ENCODE assay signal across 8 cellular contexts in genomic region chr1:214637722-214638473, GRCh38. TPM values are rescaled to one million over a fixed set of nuclear protein-coding genes. Genes with fewer than 3 reads are reported as not detected.
DNase-seq lines count a peak whose midpoint lies in the region; ATAC-seq, FAIRE-seq and TF ChIP-seq lines count a peak whose summit lies in the region.

No MANE protein-coding gene starts in this region.

- no peak for TF ChIP-seq POLR2A in K562 (conservative IDR thresholded peaks at IDR 0.05)

- intact Hi-C loops in K562 (cut with micrococcal nuclease) = no loop called here

- TF ChIP-seq EP300 in K562 (IDR thresholded peaks at IDR 0.05; ENCODE audit: low read length) = no peak

- FAIRE-seq in K562 (lab: Jason Lieb, UNC) = peak; percentile 77

- no peak overlapping the region for H3K4me3 ChIP-seq in HAP-1
- no peak overlapping the region for H3K4me3 ChIP-seq in K562
- H3K4me3 ChIP-seq in liver (ENCODE audit: low read depth in 1 of 3, low read length in 3 of 3) = no peak overlapping the region

- DNase-seq in D341Med (ENCODE audit: low spot score) = peak; percentile 50
- DNase-seq in HAP-1 (ENCODE audit: low spot score in 2 of 2) = peak; percentile 23 to 28
- DNase-seq in NCI-H460 (ENCODE audit: extremely low read depth, low read depth) = peak; percentile 43
- peak in 3 of 4 experiments; percentile 15 to 50 (median 29) for DNase-seq in K562 (ENCODE audit: extremely low read depth in 1 of 4, low spot score in 3 of 4)
- DNase-seq in KG1 (lab: John Stamatoyannopoulos, UW) = no peak
- no peak for DNase-seq in activated gamma-delta T cell (lab: John Stamatoyannopoulos, UW)

- no TSS peak for BruUV-seq in K562 (replicated peaks; lab: Mats Ljungman, UMichigan)

- H2AFZ ChIP-seq in K562 (ENCODE audit: low read depth, low read length) = no peak overlapping the region

- H3K9me1 ChIP-seq in K562 (ENCODE audit: control insufficient read depth, insufficient read depth, low read length) = no peaks in the 10 kb centered on the region

- H3K9me3 ChIP-seq in HAP-1 (no peaks in the 10 kb centered on the region), K562 (replicated peaks; ENCODE audit: control insufficient read depth, insufficient read depth, low read depth, low read length) (no peaks in the 10 kb centered on the region), liver (ENCODE audit: control insufficient read depth in 4 of 4, low read length in 3 of 4) (no peaks in the 10 kb centered on the region)

- CTCF ChIA-PET in K562 (lab: Yijun Ruan, JAX; ENCODE audit: low intra/inter-chr PET ratio) = interaction anchor here (0.6 kb wide), 1 partner anchor 9 kb away, joined by 3 read pairs; no protein-coding TSS in a partner anchor

- in situ Hi-C loops in HAP-1 (cut with MboI; ENCODE audit: low sequenced_read_pairs) = no loop called here
- in situ Hi-C loops in K562 (cut with MboI) = no loop called here

- WGBS in K562 (ENCODE audit: insufficient coverage, low coverage, missing lambda C conversion rate) = 78% methylated on average over 6 of the region's 6 CpGs
- WGBS in liver = 71% methylated on average over 6 of the region's 6 CpGs

- H3K4me1 ChIP-seq in HAP-1 = no peaks in the 10 kb centered on the region
- no peaks in the 10 kb centered on the region for H3K4me1 ChIP-seq in K562 (replicated peaks in 1 of 2; ENCODE audit: control insufficient read depth in 2 of 2, insufficient read depth in 2 of 2, low read length in 2 of 2)
- H3K4me1 ChIP-seq in liver (ENCODE audit: control insufficient read depth in 4 of 4, insufficient read depth in 4 of 4, low read length in 3 of 4) = no peaks in the 10 kb centered on the region

- POLR2A ChIA-PET in K562 (lab: Yijun Ruan, JAX) = interaction anchor here (2.8 kb wide), 1 partner anchor 10 kb away, joined by 12 read pairs; no protein-coding TSS in a partner anchor

- TF ChIP-seq RAD21 in K562 (CRISPR knock-in tag; conservative IDR thresholded peaks at IDR 0.05 in 1 of 2, IDR thresholded peaks at IDR 0.05 in 1 of 2) (peak; percentile 35 to 49; a peak in 3 of 4 replicates), liver (IDR thresholded peaks at IDR 0.05) (peak; percentile 67 to 78)

- no peak overlapping the region for H3K4me2 ChIP-seq in K562 (ENCODE audit: insufficient read depth, low read length)

- H3K79me2 ChIP-seq in K562 (ENCODE audit: control insufficient read depth, insufficient read depth, low read length) = no peaks in the 10 kb centered on the region; the same call in 2 of the 3 replicates

- H4K20me1 ChIP-seq in K562 (replicated peaks; ENCODE audit: control insufficient read depth, insufficient read depth, low read length) = no peaks in the 10 kb centered on the region

- peaks cover 94% of the 10 kb centered on the region for H3K36me3 ChIP-seq in HAP-1 (replicated peaks)
- peaks cover 98% of the 10 kb centered on the region for H3K36me3 ChIP-seq in K562 (ENCODE audit: control insufficient read depth, insufficient read depth, low read length)
- H3K36me3 ChIP-seq in liver (ENCODE audit: control insufficient read depth in 4 of 4, insufficient read depth in 3 of 4, low read depth in 1 of 4, low read length in 3 of 4) = no peaks in the 10 kb centered on the region

- H3K27me3 ChIP-seq in HAP-1 (ENCODE audit: low read depth) (no peaks in the 10 kb centered on the region), K562 (ENCODE audit: control insufficient read depth in 2 of 2, insufficient read depth in 2 of 2, low read length in 2 of 2) (no peaks in the 10 kb centered on the region), liver (ENCODE audit: control insufficient read depth in 4 of 4, insufficient read depth in 4 of 4, low read length in 3 of 4) (no peaks in the 10 kb centered on the region)

- H3K9ac ChIP-seq in K562 (ENCODE audit: insufficient read depth in 1 of 2, low read depth in 2 of 2, low read length in 2 of 2) = no peak overlapping the region
- no peak overlapping the region for H3K9ac ChIP-seq in liver (ENCODE audit: low read depth in 1 of 2, low read length in 2 of 2)

- TF ChIP-seq CTCF in 22Rv1 (IDR thresholded peaks at IDR 0.05) (peak; percentile 94), K562 (IDR thresholded peaks at IDR 0.05 in 2 of 3, conservative IDR thresholded peaks at IDR 0.05 in 1 of 3; ENCODE audit: insufficient read depth in 2 of 3, low read depth in 1 of 3, low read length in 3 of 3) (peak; percentile 30 to 54 (median 53); a peak in 4 of 6 replicates), liver (IDR thresholded peaks at IDR 0.05; ENCODE audit: low read depth, low read length, missing input control) (peak; percentile 52)

- peak; percentile 81 for ATAC-seq in K562

- H3K27ac ChIP-seq in 22Rv1 (no peak overlapping the region), K562 (ENCODE audit: extremely low read depth, low read depth, low read length) (no peak overlapping the region), liver (ENCODE audit: low read depth in 1 of 2, low read length in 2 of 2) (no peak overlapping the region)

TF ChIP-seq in K562, 482 proteins besides CTCF, POLR2A, EP300 and RAD21:
- TF ChIP-seq NEUROD1 (IDR thresholded peaks at IDR 0.05; ENCODE audit: borderline replicate concordance, low read depth, low read length, partially characterized antibody) = no peak
- 0 out of 2 replicates have a peak, but pooled peaks have one; percentile 13 for TF ChIP-seq ZNF785 (CRISPR knock-in tag; IDR thresholded peaks at IDR 0.05)
- TF ChIP-seq SNAPC5 (CRISPR knock-in tag; IDR thresholded peaks at IDR 0.05) = no peak

TF ChIP-seq in liver, 16 proteins besides CTCF, POLR2A, EP300 and RAD21:
- TF ChIP-seq HNF4G (IDR thresholded peaks at IDR 0.05) = no peak
- no peak for TF ChIP-seq EGR1 (IDR thresholded peaks at IDR 0.05; ENCODE audit: low read depth in 2 of 2)
- no peak for TF ChIP-seq NR2F2 (IDR thresholded peaks at IDR 0.05)
- no peak for TF ChIP-seq JUND (IDR thresholded peaks at IDR 0.05)
- TF ChIP-seq HNF4A (conservative IDR thresholded peaks at IDR 0.05) = no peak
- TF ChIP-seq, protein P1, sequence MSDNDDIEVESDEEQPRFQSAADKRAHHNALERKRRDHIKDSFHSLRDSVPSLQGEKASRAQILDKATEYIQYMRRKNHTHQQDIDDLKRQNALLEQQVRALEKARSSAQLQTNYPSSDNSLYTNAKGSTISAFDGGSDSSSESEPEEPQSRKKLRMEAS (IDR thresholded peaks at IDR 0.05) = no peak
- no peak for TF ChIP-seq FOXA1 (IDR thresholded peaks at IDR 0.05)
- no peak for TF ChIP-seq FOXA2 (IDR thresholded peaks at IDR 0.05)
TF ChIP-seq in liver: peak in this region for 0.

RNA-seq across cellular contexts. Expression of gene CENPF, which starts 34.9 kb away (rescaled TPM):
- total RNA-seq in NCI-H460 (2014; rRNA removed; shearing (Covaris generic)) = 70.5 and 103 TPM in 2 replicates
- 109 and 121 TPM in 2 replicates for polyA plus RNA-seq in NCI-H460 (2014; cell fraction: nucleus; rRNA removed)
- 21.7 and 130 TPM in 2 replicates for total RNA-seq in K562 (2011; cell fraction: chromatin; rRNA removed; ENCODE audit: low replicate concordance)
- total RNA-seq in K562 (2011; cell fraction: nucleolus; rRNA removed) = 11.8 and 20.9 TPM in 2 replicates
- 40.8 and 50.3 TPM in 2 replicates for total RNA-seq in K562 (2011; cell fraction: nucleoplasm; rRNA removed)
- 76.9 and 91.6 TPM in 2 replicates for total RNA-seq in K562 (2014; rRNA removed)
- total RNA-seq in K562 (2014; rRNA removed; fragmentation: Illumina TruSeq; extraction: Trizol) = 180 and 214 TPM in 2 replicates
- total RNA-seq in K562 (2015; rRNA removed; fragmentation: Illumina TruSeq; extraction: Trizol) = 142 and 153 TPM in 2 replicates
- total RNA-seq in K562 (2021) = 98.2 and 102 TPM in 2 replicates
- 46.4 and 64.5 TPM in 2 replicates for polyA plus RNA-seq in K562 (2011; rRNA removed)
- 8.8 and 16.0 TPM in 2 replicates for polyA plus RNA-seq in K562 (2011; cell fraction: cytosol; rRNA removed)
- 52.2 and 53.8 TPM in 2 replicates for polyA plus RNA-seq in K562 (2011; cell fraction: nucleus; rRNA removed)
- 48.5 and 70.8 TPM in 2 replicates for polyA plus RNA-seq in K562 (2012)
- 118 TPM in 2 replicates for polyA plus RNA-seq in K562 (2014; fragmentation: Illumina TruSeq; extraction: Trizol)
- 10 to 100 TPM; 50.6 to 92.6 TPM for polyA plus RNA-seq in K562 (2014; fragmentation: Nextera tagmentation; extraction: Ambion mirVana)
- polyA plus RNA-seq in K562 (2014; rRNA removed) = 54.1 and 98.3 TPM in 2 replicates
- polyA minus RNA-seq in K562 (2011; rRNA and poly(A)+ RNA removed) = 99.3 and 119 TPM in 2 replicates
- polyA minus RNA-seq in K562 (2011; cell fraction: cytosol; rRNA and poly(A)+ RNA removed) = 46.6 and 50.8 TPM in 2 replicates
- 35.7 and 70.4 TPM in 2 replicates for polyA minus RNA-seq in K562 (2011; cell fraction: nucleus; rRNA and poly(A)+ RNA removed)
- total RNA-seq in liver = 10 to 100 TPM in 1 of 2 donors, under 1 TPM in 1; 0.08 to 47.3 TPM
- polyA plus RNA-seq in liver = 1 to 10 TPM; 1.3 to 1.6 TPM

Comparison
In these comparisons a context has a peak if more than half of its experiments do, and no peak if none do; other contexts are left out.
1. DNase-seq: peak in D341Med (single experiment), HAP-1 (2 of 2), NCI-H460 (single experiment) and K562 (3 of 4); none in KG1 (single experiment) and activated gamma-delta T cell (single experiment).
2. Peak in every context shown above with its lines, with median percentiles within 50 percentile points of each other: CTCF ChIP-seq.